ENCODE assay signal across 14 cellular contexts in genomic region chr10:58201704-58202103, GRCh38.
DNase-seq lines count a peak whose midpoint lies in the region; ATAC-seq lines count a peak whose summit lies in the region.
"Had no signal": no experiment of that assay in that cellular context is flagged by ENCODE, and none has a peak within 500 bp of the region (broad histone marks: within the 10 kb centered on the region; RNA-seq: fewer than 3 reads in every experiment).

No MANE protein-coding gene starts in this region.

- H3K27me3 ChIP-seq in HAP-1 (ENCODE audit: low read depth) = no peaks in the 10 kb centered on the region

- no peaks in the 10 kb centered on the region for H3K4me1 ChIP-seq in HAP-1
- H3K4me1 ChIP-seq: left ventricle myocardium inferior had no signal

- DNase-seq in glomerular visceral epithelial cell (ENCODE audit: extremely low spot score) = no peak
- DNase-seq in HAP-1 (ENCODE audit: low spot score in 2 of 2) = no peak
- no peak for DNase-seq in effector memory CD8-positive, alpha-beta T cell
- DNase-seq: activated naive CD4-positive, alpha-beta T cell treated with Interleukin-2 at 50 U/mL for 16 hours; left ventricle myocardium inferior; naive B cell; NCI-H187 treated with DMSO at 0.1 percent for 48 hours; NCI-H510A treated with DMSO at 0.1 percent for 48 hours; retina had no signal

- in situ Hi-C loops in HAP-1 (cut with MboI; ENCODE audit: low sequenced_read_pairs) = no loop called here

- ATAC-seq in GM18868 (IDR thresholded peaks at IDR 0.05; ENCODE audit: unreplicated experiment) (peak; percentile 71), GM21381 (IDR thresholded peaks at IDR 0.05; ENCODE audit: unreplicated experiment) (peak; percentile 77), HG02973 (IDR thresholded peaks at IDR 0.05; ENCODE audit: unreplicated experiment) (peak; percentile 66)
- no peak for ATAC-seq in activated T-helper 17 cell treated with anti-CD3 and anti-CD28 coated beads, Interleukin-2, amount 50 U/mL, for 72 hours (replicated peaks)
- ATAC-seq in effector memory CD8-positive, alpha-beta T cell (replicated peaks) = no peak

- H3K9me3 Mint-ChIP-seq in activated T-helper 17 cell treated with anti-CD3 and anti-CD28 coated beads, Interleukin-2, amount 50 U/mL, for 72 hours = no peaks in the 10 kb centered on the region
- no peaks in the 10 kb centered on the region for H3K9me3 Mint-ChIP-seq in effector memory CD8-positive, alpha-beta T cell

- no peak overlapping the region for H3K4me3 ChIP-seq in HAP-1
- H3K4me3 ChIP-seq: left ventricle myocardium inferior, thoracic aorta had no signal

- H3K9me3 ChIP-seq in HAP-1 = no peaks in the 10 kb centered on the region
- H3K9me3 ChIP-seq: left ventricle myocardium inferior, thoracic aorta had no signal

- no peak overlapping the region for H3K4me3 Mint-ChIP-seq in activated T-helper 17 cell treated with anti-CD3 and anti-CD28 coated beads, Interleukin-2, amount 50 U/mL, for 72 hours
- H3K4me3 Mint-ChIP-seq in effector memory CD8-positive, alpha-beta T cell = no peak overlapping the region
- H3K4me3 Mint-ChIP-seq: naive B cell had no signal

- no peaks in the 10 kb centered on the region for H3K27me3 Mint-ChIP-seq in activated T-helper 17 cell treated with anti-CD3 and anti-CD28 coated beads, Interleukin-2, amount 50 U/mL, for 72 hours
- no peaks in the 10 kb centered on the region for H3K27me3 Mint-ChIP-seq in effector memory CD8-positive, alpha-beta T cell
- H3K27me3 Mint-ChIP-seq: naive B cell had no signal

- no peaks in the 10 kb centered on the region for H3K36me3 ChIP-seq in HAP-1 (replicated peaks)
- H3K36me3 ChIP-seq: thoracic aorta had no signal

- no peaks in the 10 kb centered on the region for H3K4me1 Mint-ChIP-seq in activated T-helper 17 cell treated with anti-CD3 and anti-CD28 coated beads, Interleukin-2, amount 50 U/mL, for 72 hours
- H3K4me1 Mint-ChIP-seq in effector memory CD8-positive, alpha-beta T cell (ENCODE audit: low read depth in 2 of 2) = peaks cover 0 to 4% of the 10 kb centered on the region in 2 donors

- peaks cover 53% of the 10 kb centered on the region for H3K36me3 Mint-ChIP-seq in activated T-helper 17 cell treated with anti-CD3 and anti-CD28 coated beads, Interleukin-2, amount 50 U/mL, for 72 hours (ENCODE audit: low read depth)
- H3K36me3 Mint-ChIP-seq in effector memory CD8-positive, alpha-beta T cell (ENCODE audit: insufficient read depth) = peaks cover 16% of the 10 kb centered on the region

- peak overlapping the region; percentile 33 for H3K27ac Mint-ChIP-seq in activated T-helper 17 cell treated with anti-CD3 and anti-CD28 coated beads, Interleukin-2, amount 50 U/mL, for 72 hours
- peak overlapping the region in 1 of 2 donors; percentile 19 for H3K27ac Mint-ChIP-seq in effector memory CD8-positive, alpha-beta T cell

Comparison
In these comparisons a context has a peak if more than half of its experiments do, and no peak if none do; other contexts are left out.
1. ATAC-seq: peak in GM18868 (single experiment), GM21381 (single experiment) and HG02973 (single experiment); none in activated T-helper 17 cell treated with anti-CD3 and anti-CD28 coated beads, Interleukin-2, amount 50 U/mL, for 72 hours (single experiment) and effector memory CD8-positive, alpha-beta T cell (single experiment).